ENCODE assay signal across 8 cellular contexts in genomic region chr10:87094373-87095240, GRCh38. TPM values are rescaled to one million over a fixed set of nuclear protein-coding genes. Genes with fewer than 3 reads are reported as not detected.
DNase-seq lines count a peak whose midpoint lies in the region; ATAC-seq, FAIRE-seq and TF ChIP-seq lines count a peak whose summit lies in the region.

Gene GLUD1 (minus strand): TSS chr10:87094843. CDS start chr10:87094769, 74 bp downstream.
A gene with protein sequence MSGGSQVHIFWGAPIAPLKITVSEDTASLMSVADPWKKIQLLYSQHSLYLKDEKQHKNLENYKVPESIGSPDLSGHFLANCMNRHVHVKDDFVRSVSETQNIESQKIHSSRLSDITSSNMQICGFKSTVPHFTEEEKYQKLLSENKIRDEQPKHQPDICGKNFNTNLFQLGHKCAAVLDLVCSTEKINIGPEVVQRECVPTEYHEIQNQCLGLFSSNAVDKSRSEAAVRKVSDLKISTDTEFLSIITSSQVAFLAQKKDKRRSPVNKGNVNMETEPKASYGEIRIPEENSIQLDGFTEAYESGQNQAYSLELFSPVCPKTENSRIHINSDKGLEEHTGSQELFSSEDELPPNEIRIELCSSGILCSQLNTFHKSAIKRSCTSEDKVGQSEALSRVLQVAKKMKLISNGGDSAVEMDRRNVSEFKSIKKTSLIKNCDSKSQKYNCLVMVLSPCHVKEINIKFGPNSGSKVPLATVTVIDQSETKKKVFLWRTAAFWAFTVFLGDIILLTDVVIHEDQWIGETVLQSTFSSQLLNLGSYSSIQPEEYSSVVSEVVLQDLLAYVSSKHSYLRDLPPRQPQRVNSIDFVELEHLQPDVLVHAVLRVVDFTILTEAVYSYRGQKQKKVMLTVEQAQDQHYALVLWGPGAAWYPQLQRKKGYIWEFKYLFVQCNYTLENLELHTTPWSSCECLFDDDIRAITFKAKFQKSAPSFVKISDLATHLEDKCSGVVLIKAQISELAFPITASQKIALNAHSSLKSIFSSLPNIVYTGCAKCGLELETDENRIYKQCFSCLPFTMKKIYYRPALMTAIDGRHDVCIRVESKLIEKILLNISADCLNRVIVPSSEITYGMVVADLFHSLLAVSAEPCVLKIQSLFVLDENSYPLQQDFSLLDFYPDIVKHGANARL (plus strand): TSS chr10:87095206. CDS start chr10:87151355, 56,149 bp downstream.

- no peaks in the 10 kb centered on the region; a peak in 1 of 5 replicates for H3K27me3 ChIP-seq in HepG2 (ENCODE audit: control insufficient read depth in 1 of 2, insufficient read depth in 2 of 2, low read length in 2 of 2)

- H4K20me1 ChIP-seq in HepG2 (ENCODE audit: insufficient read depth, low read length), result peaks cover 25% of the 10 kb centered on the region

- H2AFZ ChIP-seq in HepG2 (ENCODE audit: low read length), result no peak within 1 kb of the TSS

- TF ChIP-seq POLR2A in HepG2 (IDR thresholded peaks at IDR 0.05; ENCODE audit: insufficient read depth in 1 of 2, low read depth in 2 of 2, low read length in 2 of 2), result peak; percentile 98 to 99

- peaks cover 52% of the 10 kb centered on the region for H3K4me1 ChIP-seq in HepG2 (ENCODE audit: insufficient read depth, low read length)

- peak within 1 kb of the TSS; percentile 97 for H3K27ac ChIP-seq in HepG2 (ENCODE audit: extremely low read length, insufficient read depth, low read length)

- peaks cover 3 to 15% of the 10 kb centered on the region in 2 experiments for H3K36me3 ChIP-seq in HepG2 (replicated peaks in 1 of 2; ENCODE audit: control insufficient read depth in 1 of 2, insufficient read depth in 2 of 2, low read length in 2 of 2)

- H3K9me3 ChIP-seq in HepG2 (ENCODE audit: low read length), result no peaks in the 10 kb centered on the region

- H3K4me3 ChIP-seq in HepG2 (replicated peaks in 1 of 3; ENCODE audit: insufficient read depth in 1 of 3, low read depth in 2 of 3, low read length in 3 of 3), result peak within 1 kb of the TSS; percentile 78 to 91 (median 90)

- no TSS peak for BruUV-seq in HepG2 (replicated peaks; lab: Mats Ljungman, UMichigan)

- peaks cover 89% of the 10 kb centered on the region for H3K79me2 ChIP-seq in HepG2 (ENCODE audit: insufficient read depth, low read length)

- POLR2A ChIA-PET in HepG2 (lab: Yijun Ruan, JAX), result interaction anchor here (1.4 kb wide), 1 partner anchor 51 kb away, joined by 5 read pairs; no protein-coding TSS in a partner anchor

- TF ChIP-seq RAD21 in HepG2 (CRISPR knock-in tag; IDR thresholded peaks at IDR 0.05), result peak; percentile 63; the same call in 1 of the 2 replicates

- DNase-seq in Ammon's horn (ENCODE audit: low spot score), result peak; percentile 93
- peak; percentile 13 for DNase-seq in NCI-H524 treated with DMSO at 0.1 percent for 48 hours (lab: John Stamatoyannopoulos, UW)
- peak; percentile 71 to 81 for DNase-seq in activated CD4-positive, alpha-beta T cell treated with anti-CD3 and anti-CD28 coated beads, Interleukin-2, amount 50 U/mL, for 24 hours (ENCODE audit: low read depth in 1 of 2, low spot score in 1 of 2)
- DNase-seq in dermis blood vessel endothelial cell, result peak; percentile 92
- peak; percentile 87 for DNase-seq in HepG2 (ENCODE audit: low spot score)
- peak; percentile 87 for DNase-seq in stimulated activated CD4-positive, alpha-beta T cell treated with anti-CD3 and anti-CD28 coated beads, Interleukin-4, amount 100 ng/mL, for 24 hours

- peak within 1 kb of the TSS; percentile 95 for H3K9ac ChIP-seq in HepG2 (ENCODE audit: insufficient read depth, low read depth, low read length)

- ATAC-seq in GM19025 (IDR thresholded peaks at IDR 0.05; ENCODE audit: low read depth, unreplicated experiment), result peak; percentile 55
- peak; percentile 72 for ATAC-seq in HG03280 (IDR thresholded peaks at IDR 0.05; ENCODE audit: unreplicated experiment)
- ATAC-seq in HepG2, result peak; percentile 76

- peak; percentile 36; the same call in 1 of the 2 replicates for TF ChIP-seq CTCF in HepG2 (CRISPR knock-in tag; IDR thresholded peaks at IDR 0.05)

- peak within 1 kb of the TSS; percentile 84 for H3K4me2 ChIP-seq in HepG2 (ENCODE audit: low read depth, low read length)

- in situ Hi-C loops in HepG2 (cut with HindIII; ENCODE audit: extremely low pct_ligation_motif_present, low pct_unique_long_range_greater_than_20kb), result no loop called here

- CTCF ChIA-PET in HepG2 (lab: Yijun Ruan, JAX; ENCODE audit: low intra/inter-chr PET ratio, low total read pairs), result interaction anchor here (0.8 kb wide), 1 partner anchor 156 kb away, joined by 3 read pairs; no protein-coding TSS in a partner anchor

- FAIRE-seq in HepG2 (lab: Jason Lieb, UNC), result no peak

- intact Hi-C loops in HepG2 (cut with micrococcal nuclease; ENCODE audit: unreplicated experiment), result loop anchor here (2.0 kb wide), 1 partner anchor 42 kb away; no protein-coding TSS in a partner anchor

- 1% methylated on average over 32 of the region's 112 CpGs for WGBS in HepG2 (ENCODE audit: low lambda C conversion rate)

- TF ChIP-seq EP300 in HepG2 (IDR thresholded peaks at IDR 0.05; ENCODE audit: low read depth in 2 of 2, low read length in 2 of 2) (no peak), HepG2 (CRISPR knock-in tag; IDR thresholded peaks at IDR 0.05; ENCODE audit: borderline replicate concordance) (no peak)

TF ChIP-seq in HepG2, 621 proteins besides CTCF, POLR2A, EP300 and RAD21 (continues in another document):
- TF ChIP-seq, protein P1, sequence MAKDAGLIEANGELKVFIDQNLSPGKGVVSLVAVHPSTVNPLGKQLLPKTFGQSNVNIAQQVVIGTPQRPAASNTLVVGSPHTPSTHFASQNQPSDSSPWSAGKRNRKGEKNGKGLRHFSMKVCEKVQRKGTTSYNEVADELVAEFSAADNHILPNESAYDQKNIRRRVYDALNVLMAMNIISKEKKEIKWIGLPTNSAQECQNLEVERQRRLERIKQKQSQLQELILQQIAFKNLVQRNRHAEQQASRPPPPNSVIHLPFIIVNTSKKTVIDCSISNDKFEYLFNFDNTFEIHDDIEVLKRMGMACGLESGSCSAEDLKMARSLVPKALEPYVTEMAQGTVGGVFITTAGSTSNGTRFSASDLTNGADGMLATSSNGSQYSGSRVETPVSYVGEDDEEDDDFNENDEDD (CRISPR knock-in tag; IDR thresholded peaks at IDR 0.05; ENCODE audit: borderline replicate concordance), result peak; percentile 10; the same call in 1 of the 2 replicates
- TF ChIP-seq POGZ (CRISPR knock-in tag; IDR thresholded peaks at IDR 0.05) (peak; percentile 64), TEAD3 (CRISPR knock-in tag; optimal IDR thresholded peaks at IDR 0.05; ENCODE audit: borderline replicate concordance) (peak; percentile 34), SP5 (CRISPR knock-in tag; IDR thresholded peaks at IDR 0.05; ENCODE audit: borderline replicate concordance, low read depth) (no peak; the same call in 1 of the 2 replicates)

RNA-seq across cellular contexts. Expression of gene GLUD1, which starts in this region (rescaled TPM):
- 207 and 216 TPM in 2 replicates for total RNA-seq in dermis blood vessel endothelial cell
- 798 and 1,108 TPM in 2 replicates for total RNA-seq in HepG2 (2016; rRNA removed; fragmentation: Illumina TruSeq; extraction: Trizol)
- 64.0 and 73.9 TPM in 2 replicates for total RNA-seq in HepG2 (2016; cell fraction: cytosol; rRNA removed; fragmentation: Illumina TruSeq; extraction: Trizol; ENCODE audit: low read depth)
- 786 and 1,126 TPM in 2 replicates for total RNA-seq in HepG2 (2016; cell fraction: insoluble cytoplasmic fraction; rRNA removed; fragmentation: Illumina TruSeq; extraction: Trizol)
- total RNA-seq in HepG2 (2016; cell fraction: membrane; rRNA removed; fragmentation: Illumina TruSeq; extraction: Trizol), result 188 and 209 TPM in 2 replicates
- total RNA-seq in HepG2 (2016; cell fraction: nucleus; rRNA removed; fragmentation: Illumina TruSeq; extraction: Trizol), result 366 and 405 TPM in 2 replicates
- 286 and 301 TPM in 2 replicates for polyA plus RNA-seq in HepG2 (2011; rRNA removed)
- polyA plus RNA-seq in HepG2 (2011; cell fraction: cytosol; rRNA removed), result 188 and 249 TPM in 2 replicates
- 143 and 202 TPM in 2 replicates for polyA plus RNA-seq in HepG2 (2011; cell fraction: nucleus; rRNA removed)
- 464 and 581 TPM in 2 replicates for polyA plus RNA-seq in HepG2 (2012)
- 39.0 and 41.7 TPM in 2 replicates for polyA plus RNA-seq in HepG2 (2016; cell fraction: cytosol; fragmentation: Illumina TruSeq; extraction: Trizol; ENCODE audit: low read depth)
- 924 and 945 TPM in 2 replicates for polyA plus RNA-seq in HepG2 (2016; cell fraction: insoluble cytoplasmic fraction; fragmentation: Illumina TruSeq; extraction: Trizol; ENCODE audit: low read depth)
- polyA plus RNA-seq in HepG2 (2016; cell fraction: membrane; fragmentation: Illumina TruSeq; extraction: Trizol; ENCODE audit: low read depth), result 110 and 122 TPM in 2 replicates
- 429 and 441 TPM in 2 replicates for polyA plus RNA-seq in HepG2 (2016; cell fraction: nucleus; fragmentation: Illumina TruSeq; extraction: Trizol; ENCODE audit: insufficient read depth, low read depth)
- polyA minus RNA-seq in HepG2 (2011; rRNA and poly(A)+ RNA removed; ENCODE audit: low replicate concordance), result 55.8 and 268 TPM in 2 replicates
- polyA minus RNA-seq in HepG2 (2011; cell fraction: cytosol; rRNA and poly(A)+ RNA removed), result 325 and 361 TPM in 2 replicates
- polyA minus RNA-seq in HepG2 (2011; cell fraction: nucleus; rRNA and poly(A)+ RNA removed), result 171 and 236 TPM in 2 replicates

RNA-seq across cellular contexts. Expression of the second gene that starts in this region (rescaled TPM):
- total RNA-seq in dermis blood vessel endothelial cell (25.9 and 36.2 TPM in 2 replicates), HepG2 (2016; rRNA removed; fragmentation: Illumina TruSeq; extraction: Trizol) (53.7 and 79.4 TPM in 2 replicates)
- total RNA-seq in HepG2 (2016; cell fraction: cytosol; rRNA removed; fragmentation: Illumina TruSeq; extraction: Trizol; ENCODE audit: low read depth), result 27.4 and 29.8 TPM in 2 replicates
- 54.2 and 78.8 TPM in 2 replicates for total RNA-seq in HepG2 (2016; cell fraction: insoluble cytoplasmic fraction; rRNA removed; fragmentation: Illumina TruSeq; extraction: Trizol)
- 64.3 and 72.7 TPM in 2 replicates for total RNA-seq in HepG2 (2016; cell fraction: membrane; rRNA removed; fragmentation: Illumina TruSeq; extraction: Trizol)
- total RNA-seq in HepG2 (2016; cell fraction: nucleus; rRNA removed; fragmentation: Illumina TruSeq; extraction: Trizol), result 45.4 and 47.2 TPM in 2 replicates
- polyA plus RNA-seq in HepG2 (2011; rRNA removed), result 22.6 and 25.7 TPM in 2 replicates
- 9.1 and 15.2 TPM in 2 replicates for polyA plus RNA-seq in HepG2 (2011; cell fraction: cytosol; rRNA removed)
- 11.8 and 16.3 TPM in 2 replicates for polyA plus RNA-seq in HepG2 (2011; cell fraction: nucleus; rRNA removed)
- polyA plus RNA-seq in HepG2 (2012), result 32.6 and 35.2 TPM in 2 replicates
- 12.4 and 15.4 TPM in 2 replicates for polyA plus RNA-seq in HepG2 (2016; cell fraction: cytosol; fragmentation: Illumina TruSeq; extraction: Trizol; ENCODE audit: low read depth)
- 46.3 and 51.5 TPM in 2 replicates for polyA plus RNA-seq in HepG2 (2016; cell fraction: insoluble cytoplasmic fraction; fragmentation: Illumina TruSeq; extraction: Trizol; ENCODE audit: low read depth)
- polyA plus RNA-seq in HepG2 (2016; cell fraction: membrane; fragmentation: Illumina TruSeq; extraction: Trizol; ENCODE audit: low read depth), result 29.5 and 30.4 TPM in 2 replicates
- polyA plus RNA-seq in HepG2 (2016; cell fraction: nucleus; fragmentation: Illumina TruSeq; extraction: Trizol; ENCODE audit: insufficient read depth, low read depth), result 45.4 and 46.0 TPM in 2 replicates
- 12.5 and 21.0 TPM in 2 replicates for polyA minus RNA-seq in HepG2 (2011; rRNA and poly(A)+ RNA removed; ENCODE audit: low replicate concordance)
- 22.2 and 26.3 TPM in 2 replicates for polyA minus RNA-seq in HepG2 (2011; cell fraction: cytosol; rRNA and poly(A)+ RNA removed)
- polyA minus RNA-seq in HepG2 (2011; cell fraction: nucleus; rRNA and poly(A)+ RNA removed), result 45.1 and 52.1 TPM in 2 replicates

Comparison
In these comparisons a context has a peak if more than half of its experiments do, and no peak if none do; other contexts are left out.
1. Peak in every context shown above with its lines: DNase-seq, ATAC-seq, H3K4me3 ChIP-seq and H3K27ac ChIP-seq.
2. DNase-seq: peak in every context shown above with its lines; median percentile 93 in Ammon's horn; 92 in dermis blood vessel endothelial cell; 87 in HepG2; 87 in stimulated activated CD4-positive, alpha-beta T cell treated with anti-CD3 and anti-CD28 coated beads, Interleukin-4, amount 100 ng/mL, for 24 hours; 76 in activated CD4-positive, alpha-beta T cell treated with anti-CD3 and anti-CD28 coated beads, Interleukin-2, amount 50 U/mL, for 24 hours; 13 in NCI-H524 treated with DMSO at 0.1 percent for 48 hours.